ENCODE assay signal across 23 cellular contexts in genomic region chr14:90649557-90650135, GRCh38.
DNase-seq lines count a peak whose midpoint lies in the region; ATAC-seq and TF ChIP-seq lines count a peak whose summit lies in the region.
"Had no signal": no experiment of that assay in that cellular context is flagged by ENCODE, and none has a peak within 500 bp of the region (broad histone marks: within the 10 kb centered on the region; RNA-seq: fewer than 3 reads in every experiment).

No MANE protein-coding gene starts in this region.

- TF ChIP-seq CTCF in neural progenitor cell (IDR thresholded peaks at IDR 0.05), result no peak
- no peak for TF ChIP-seq CTCF in SK-N-SH (IDR thresholded peaks at IDR 0.05)

- H3K4me1 Mint-ChIP-seq in neural progenitor cell, result peaks cover 17% of the 10 kb centered on the region
- no peaks in the 10 kb centered on the region for H3K4me1 Mint-ChIP-seq in T-helper 2 cell treated with Interferon-gamma antibody and Interleukin-4, amounts not matched to agents 5 μg/mL and 100 μg/mL, for 36 hours (ENCODE audit: low read depth)
- H3K4me1 Mint-ChIP-seq in activated T-cell treated with anti-CD3 and anti-CD28 coated beads, Interleukin-2, amount 50 U/mL, for 24 hours (ENCODE audit: low read depth), result no peaks in the 10 kb centered on the region
- H3K4me1 Mint-ChIP-seq: CD8-positive, alpha-beta memory T cell; IgD-negative memory B cell had no signal

- H4K20me1 ChIP-seq in neural progenitor cell (ENCODE audit: low read depth) (no peaks in the 10 kb centered on the region), SK-N-SH (ENCODE audit: insufficient read depth) (no peaks in the 10 kb centered on the region)

- H3F3A ChIP-seq in neural progenitor cell (ENCODE audit: low read depth) (peaks cover 12% of the 10 kb centered on the region), SK-N-SH (replicated peaks; ENCODE audit: insufficient read depth) (no peaks in the 10 kb centered on the region)

- WGBS in SK-N-SH (ENCODE audit: low lambda C conversion rate), result 84% methylated on average over 3 of the region's 3 CpGs

- H2AFZ ChIP-seq in neural progenitor cell (replicated peaks) (no peak overlapping the region), SK-N-SH (ENCODE audit: low read depth) (no peak overlapping the region)

- no peak for TF ChIP-seq RAD21 in SK-N-SH (IDR thresholded peaks at IDR 0.05; ENCODE audit: low read length)

- DNase-seq in EL (peak; percentile 25), NCI-H226 (peak; percentile 51), caudate nucleus (lab: John Stamatoyannopoulos, UW) (no peak), neural progenitor cell (ENCODE audit: low spot score) (no peak), SK-N-SH (no peak)
- no peak for DNase-seq in T-helper 2 cell treated with Interferon-gamma antibody and Interleukin-4, amounts not matched to agents 5 μg/mL and 100 μg/mL, for 36 hours (ENCODE audit: low spot score)
- no peak for DNase-seq in activated T-cell treated with anti-CD3 and anti-CD28 coated beads, Interleukin-2, amount 50 U/mL, for 24 hours
- no peak for DNase-seq in activated naive CD4-positive, alpha-beta T cell treated with anti-CD3 and anti-CD28 coated beads, Interleukin-2, amount 50 U/mL, for 72 hours (ENCODE audit: low spot score in 2 of 2)
- DNase-seq: AML-193; CD8-positive, alpha-beta memory T cell; DMS53; GOT3; Karpas-422; NCI-H1417; NCI-H187; NCI-H510A treated with DMSO at 0.1 percent for 48 hours; NCI-H748 treated with DMSO at 0.1 percent for 48 hours; NK-92 treated with Interleukin-12 subunit alpha and Interleukin-12 subunit beta, amount 100 ng/mL, for 24 hours; SIG-M5 had no signal

- H3K9me2 ChIP-seq in SK-N-SH, result no peaks in the 10 kb centered on the region

- H3K27ac Mint-ChIP-seq in neural progenitor cell, result peak overlapping the region; percentile 37
- H3K27ac Mint-ChIP-seq in T-helper 2 cell treated with Interferon-gamma antibody and Interleukin-4, amounts not matched to agents 5 μg/mL and 100 μg/mL, for 36 hours, result no peak overlapping the region
- H3K27ac Mint-ChIP-seq in activated T-cell treated with anti-CD3 and anti-CD28 coated beads, Interleukin-2, amount 50 U/mL, for 24 hours, result no peak overlapping the region
- H3K27ac Mint-ChIP-seq in activated naive CD4-positive, alpha-beta T cell treated with anti-CD3 and anti-CD28 coated beads, Interleukin-2, amount 50 U/mL, for 72 hours, result no peak overlapping the region
- H3K27ac Mint-ChIP-seq: CD8-positive, alpha-beta memory T cell; IgD-negative memory B cell had no signal

- no peaks in the 10 kb centered on the region for H3K9me3 Mint-ChIP-seq in neural progenitor cell
- H3K9me3 Mint-ChIP-seq in T-helper 2 cell treated with Interferon-gamma antibody and Interleukin-4, amounts not matched to agents 5 μg/mL and 100 μg/mL, for 36 hours, result no peaks in the 10 kb centered on the region
- H3K9me3 Mint-ChIP-seq in activated T-cell treated with anti-CD3 and anti-CD28 coated beads, Interleukin-2, amount 50 U/mL, for 24 hours, result no peaks in the 10 kb centered on the region
- no peaks in the 10 kb centered on the region for H3K9me3 Mint-ChIP-seq in activated naive CD4-positive, alpha-beta T cell treated with anti-CD3 and anti-CD28 coated beads, Interleukin-2, amount 50 U/mL, for 72 hours
- H3K9me3 Mint-ChIP-seq: CD8-positive, alpha-beta memory T cell; IgD-negative memory B cell had no signal

- peaks cover 25% of the 10 kb centered on the region for H3K36me3 Mint-ChIP-seq in neural progenitor cell
- H3K36me3 Mint-ChIP-seq in T-helper 2 cell treated with Interferon-gamma antibody and Interleukin-4, amounts not matched to agents 5 μg/mL and 100 μg/mL, for 36 hours (ENCODE audit: low read depth), result no peaks in the 10 kb centered on the region
- no peaks in the 10 kb centered on the region for H3K36me3 Mint-ChIP-seq in activated T-cell treated with anti-CD3 and anti-CD28 coated beads, Interleukin-2, amount 50 U/mL, for 24 hours (ENCODE audit: low read depth)
- no peaks in the 10 kb centered on the region for H3K36me3 Mint-ChIP-seq in activated naive CD4-positive, alpha-beta T cell treated with anti-CD3 and anti-CD28 coated beads, Interleukin-2, amount 50 U/mL, for 72 hours
- H3K36me3 Mint-ChIP-seq: CD8-positive, alpha-beta memory T cell; IgD-negative memory B cell had no signal

- no peaks in the 10 kb centered on the region for H3K79me2 ChIP-seq in neural progenitor cell (ENCODE audit: low read depth)
- no peaks in the 10 kb centered on the region for H3K79me2 ChIP-seq in SK-N-SH (ENCODE audit: insufficient read depth)

- H3K4me3 Mint-ChIP-seq in neural progenitor cell, result no peak overlapping the region
- H3K4me3 Mint-ChIP-seq in T-helper 2 cell treated with Interferon-gamma antibody and Interleukin-4, amounts not matched to agents 5 μg/mL and 100 μg/mL, for 36 hours, result no peak overlapping the region
- H3K4me3 Mint-ChIP-seq in activated T-cell treated with anti-CD3 and anti-CD28 coated beads, Interleukin-2, amount 50 U/mL, for 24 hours, result no peak overlapping the region
- H3K4me3 Mint-ChIP-seq: CD8-positive, alpha-beta memory T cell; IgD-negative memory B cell had no signal

- CTCF ChIA-PET in SK-N-SH (lab: Yijun Ruan, JAX), result no interaction called here

- no peaks in the 10 kb centered on the region for H3K9me3 ChIP-seq in neural progenitor cell (ENCODE audit: low read depth)
- H3K9me3 ChIP-seq in SK-N-SH, result no peaks in the 10 kb centered on the region

- H3K4me3 ChIP-seq in neural progenitor cell, result no peak overlapping the region
- H3K4me3 ChIP-seq in SK-N-SH (ENCODE audit: low read depth in 2 of 2, low read length in 1 of 2), result no peak overlapping the region

- no peaks in the 10 kb centered on the region for H3K36me3 ChIP-seq in neural progenitor cell
- peaks cover 0 to 5% of the 10 kb centered on the region in 2 experiments for H3K36me3 ChIP-seq in SK-N-SH (replicated peaks in 1 of 2; ENCODE audit: control insufficient read depth in 1 of 2, insufficient read depth in 2 of 2, low read length in 1 of 2)

- H3K27me3 Mint-ChIP-seq in neural progenitor cell (ENCODE audit: insufficient read depth, low read depth), result peaks cover 4% of the 10 kb centered on the region
- peaks cover 5% of the 10 kb centered on the region for H3K27me3 Mint-ChIP-seq in T-helper 2 cell treated with Interferon-gamma antibody and Interleukin-4, amounts not matched to agents 5 μg/mL and 100 μg/mL, for 36 hours (ENCODE audit: low read depth)
- no peaks in the 10 kb centered on the region for H3K27me3 Mint-ChIP-seq in activated T-cell treated with anti-CD3 and anti-CD28 coated beads, Interleukin-2, amount 50 U/mL, for 24 hours
- H3K27me3 Mint-ChIP-seq: CD8-positive, alpha-beta memory T cell had no signal

- H3K27ac ChIP-seq in caudate nucleus (ENCODE audit: low read depth, low read length) (peak overlapping the region; percentile 82), neural progenitor cell (no peak overlapping the region), SK-N-SH (ENCODE audit: low read depth in 2 of 2, low read length in 1 of 2) (no peak overlapping the region)
- H3K27ac ChIP-seq: C4-2B had no signal

- H3K27me3 ChIP-seq in neural progenitor cell (no peaks in the 10 kb centered on the region), SK-N-SH (ENCODE audit: insufficient read depth) (no peaks in the 10 kb centered on the region)

- TF ChIP-seq EP300 in SK-N-SH (IDR thresholded peaks at IDR 0.05; ENCODE audit: borderline replicate concordance in 1 of 2, low read depth in 1 of 2, low read length in 1 of 2), result no peak

- ATAC-seq in activated naive CD4-positive, alpha-beta T cell treated with anti-CD3 and anti-CD28 coated beads, Interleukin-2, amount 50 U/mL, for 72 hours, result no peak
- ATAC-seq: HCT116, SK-N-SH treated with all-trans-retinoic acid at 6 μM for 48 hours had no signal

- H3K9ac ChIP-seq in neural progenitor cell (no peak overlapping the region), SK-N-SH (no peak overlapping the region)

- no peak overlapping the region for H3K4me2 ChIP-seq in neural progenitor cell
- no peak overlapping the region for H3K4me2 ChIP-seq in SK-N-SH

- peaks cover 22% of the 10 kb centered on the region for H3K4me1 ChIP-seq in neural progenitor cell
- peaks cover 4 to 6% of the 10 kb centered on the region in 2 experiments; a peak in 2 of 4 replicates for H3K4me1 ChIP-seq in SK-N-SH (ENCODE audit: control insufficient read depth in 1 of 2, insufficient read depth in 2 of 2, low read depth in 1 of 2, low read length in 1 of 2)

- POLR2A ChIA-PET in SK-N-SH (lab: Yijun Ruan, JAX), result no interaction called here

TF ChIP-seq in SK-N-SH, 30 proteins besides CTCF, POLR2A, EP300 and RAD21:
- no peak for TF ChIP-seq TAF1 (IDR thresholded peaks at IDR 0.05; ENCODE audit: borderline replicate concordance, low read depth, low read length)
- no peak for TF ChIP-seq PBX3 (IDR thresholded peaks at IDR 0.05)

Comparison
In these comparisons a context has a peak if more than half of its experiments do, and no peak if none do; other contexts are left out.
1. DNase-seq: peak in EL (single experiment) and NCI-H226 (single experiment); none in caudate nucleus (0 of 61), neural progenitor cell (single experiment), T-helper 2 cell treated with Interferon-gamma antibody and Interleukin-4, amounts not matched to agents 5 μg/mL and 100 μg/mL, for 36 hours (single experiment), activated T-cell treated with anti-CD3 and anti-CD28 coated beads, Interleukin-2, amount 50 U/mL, for 24 hours (single experiment), activated naive CD4-positive, alpha-beta T cell treated with anti-CD3 and anti-CD28 coated beads, Interleukin-2, amount 50 U/mL, for 72 hours (0 of 2) and SK-N-SH (single experiment).